ENCODE assay signal across 8 cellular contexts in genomic region chr6:148700713-148701392, GRCh38. TPM values are rescaled to one million over a fixed set of nuclear protein-coding genes. Genes with fewer than 3 reads are reported as not detected.
A peak's percentile ranks its signal among the peaks of the same experiment; 100 is the strongest.
DNase-seq lines count a peak whose midpoint lies in the region; ATAC-seq, FAIRE-seq and TF ChIP-seq lines count a peak whose summit lies in the region.

No MANE protein-coding gene starts in this region.

- H3K27me3 ChIP-seq in CD4-positive, alpha-beta memory T cell (ENCODE audit: insufficient read depth, low read length), result no peaks in the 10 kb centered on the region
- H3K27me3 ChIP-seq in foreskin keratinocyte, result no peaks in the 10 kb centered on the region
- H3K27me3 ChIP-seq in rectal smooth muscle tissue (ENCODE audit: control insufficient read depth, insufficient read depth, low read length), result no peaks in the 10 kb centered on the region

- TF ChIP-seq CTCF in VCaP (conservative IDR thresholded peaks at IDR 0.05), result no peak
- no peak for TF ChIP-seq CTCF in foreskin keratinocyte (conservative IDR thresholded peaks at IDR 0.05)

- ATAC-seq in HG03439 (IDR thresholded peaks at IDR 0.05; ENCODE audit: unreplicated experiment) (peak; percentile 82), foreskin keratinocyte (peak; percentile 70)

- peak overlapping the region; percentile 1 to 91 (median 78) for H3K27ac Mint-ChIP-seq in CD4-positive, alpha-beta memory T cell

- H3K27ac ChIP-seq in CD4-positive, alpha-beta memory T cell (ENCODE audit: low read depth, low read length), result no peak overlapping the region
- 0 out of 2 replicates have a peak overlapping the region, but pooled peaks have one; percentile 7 for H3K27ac ChIP-seq in VCaP
- H3K27ac ChIP-seq in foreskin keratinocyte, result peak overlapping the region; percentile 7
- no peak overlapping the region for H3K27ac ChIP-seq in rectal smooth muscle tissue (ENCODE audit: low read depth, low read length)

- peaks cover 2 to 9% (median 5%) of the 10 kb centered on the region in 8 donors for H3K9me3 Mint-ChIP-seq in CD4-positive, alpha-beta memory T cell

- H3K9me3 ChIP-seq in CD4-positive, alpha-beta memory T cell (ENCODE audit: control insufficient read depth in 1 of 2, low read length in 2 of 2), result no peaks in the 10 kb centered on the region

- H3K4me3 ChIP-seq in CD4-positive, alpha-beta memory T cell (ENCODE audit: low read length in 2 of 2), result peak overlapping the region; percentile 55 to 62
- peak overlapping the region; percentile 60 for H3K4me3 ChIP-seq in rectal smooth muscle tissue (ENCODE audit: low read length)

- peak; percentile 29 to 46 (median 36) for DNase-seq in CD4-positive, alpha-beta memory T cell
- peak; percentile 61 for DNase-seq in GM19239 (ENCODE audit: insufficient read length, low spot score)
- DNase-seq in foreskin keratinocyte, result peak in 1 of 2 donors; percentile 22
- DNase-seq in HK-2 (ENCODE audit: unreplicated experiment), result no peak
- DNase-seq in mesenteric fat pad (ENCODE audit: low spot score), result no peak

- no peak overlapping the region for H3K9ac ChIP-seq in rectal smooth muscle tissue (ENCODE audit: low read length)

- H3K36me3 ChIP-seq in CD4-positive, alpha-beta memory T cell (ENCODE audit: insufficient read depth, low read length), result no peaks in the 10 kb centered on the region
- no peaks in the 10 kb centered on the region for H3K36me3 ChIP-seq in rectal smooth muscle tissue (ENCODE audit: control insufficient read depth, insufficient read depth, low read length)

- peaks cover 12 to 19% (median 18%) of the 10 kb centered on the region in 4 donors for H3K4me1 Mint-ChIP-seq in CD4-positive, alpha-beta memory T cell

- H3K36me3 Mint-ChIP-seq in CD4-positive, alpha-beta memory T cell, result peaks cover 2 to 4% of the 10 kb centered on the region in 2 donors

- H3K4me1 ChIP-seq in CD4-positive, alpha-beta memory T cell (ENCODE audit: insufficient read depth, low read length), result peaks cover 16% of the 10 kb centered on the region
- peaks cover 12% of the 10 kb centered on the region for H3K4me1 ChIP-seq in foreskin keratinocyte
- H3K4me1 ChIP-seq in rectal smooth muscle tissue (ENCODE audit: control insufficient read depth, insufficient read depth, low read length), result no peaks in the 10 kb centered on the region

- FAIRE-seq in GM19239 (lab: Jason Lieb, UNC), result peak; percentile 48

- H3K4me3 Mint-ChIP-seq in CD4-positive, alpha-beta memory T cell, result peak overlapping the region; percentile 77 to 93 (median 86)

- intact Hi-C loops in CD4-positive, alpha-beta memory T cell (cut with micrococcal nuclease), result no loop called here

- POLR2A ChIA-PET in CD4-positive, alpha-beta memory T cell (lab: Charles Lee; ENCODE audit: partially characterized antibody), result interaction anchor here (1.3 kb wide), 1 partner anchor 21 kb away, joined by 5 read pairs; no protein-coding TSS in a partner anchor

- CTCF ChIA-PET in CD4-positive, alpha-beta memory T cell (lab: Charles Lee; ENCODE audit: partially characterized antibody), result no interaction called here

- no peaks in the 10 kb centered on the region for H3K27me3 Mint-ChIP-seq in CD4-positive, alpha-beta memory T cell

RNA-seq across cellular contexts. Expression of gene UST, which starts 46.0 kb away (rescaled TPM):
- total RNA-seq in CD4-positive, alpha-beta memory T cell, result 1 to 10 TPM; 7.0 to 7.6 TPM
- 1 to 10 TPM; 2.2 to 3.2 TPM for polyA plus RNA-seq in CD4-positive, alpha-beta memory T cell
- total RNA-seq in foreskin keratinocyte, result 11.1 and 13.3 TPM in 2 replicates
- polyA plus RNA-seq in foreskin keratinocyte, result 6.7 and 7.6 TPM in 2 replicates
- 5.2 TPM for total RNA-seq in mesenteric fat pad

Comparison
In these comparisons a context has a peak if more than half of its experiments do, and no peak if none do; other contexts are left out.
1. DNase-seq: peak in CD4-positive, alpha-beta memory T cell (5 of 5) and GM19239 (single experiment); none in HK-2 (single experiment) and mesenteric fat pad (single experiment).
2. H3K27ac ChIP-seq: peak in VCaP (single experiment) and foreskin keratinocyte (single experiment); none in CD4-positive, alpha-beta memory T cell (single experiment) and rectal smooth muscle tissue (single experiment).